In genomic region chr3:57420007-57420406, GRCh38 we compare ENCODE assay signal across 39 cellular contexts.
"Had no signal": no experiment of that assay in that cellular context is flagged by ENCODE, and none has a peak within 500 bp of the region (broad histone marks: within the 10 kb centered on the region; RNA-seq: fewer than 3 reads in every experiment).

No MANE protein-coding gene starts in this region.

- H3K27me3 Mint-ChIP-seq: activated naive CD8-positive, alpha-beta T cell treated with anti-CD3 and anti-CD28 coated beads for 36 hours; activated naive CD8-positive, alpha-beta T cell treated with anti-CD3 and anti-CD28 coated beads, Interleukin-2, amount 50 U/mL, for 24 hours had no signal

- H3K36me3 Mint-ChIP-seq: activated naive CD4-positive, alpha-beta T cell treated with anti-CD3 and anti-CD28 coated beads, Interleukin-2, amount 10 ng/mL, durations not matched to agents 7 days and 5 days; activated naive CD4-positive, alpha-beta T cell treated with anti-CD3 and anti-CD28 coated beads, Interleukin-2, amount 50 U/mL, for 24 hours; activated naive CD4-positive, alpha-beta T cell treated with anti-CD3 and anti-CD28 coated beads, Interleukin-2, amount 50 U/mL, for 72 hours; activated naive CD8-positive, alpha-beta T cell; activated naive CD8-positive, alpha-beta T cell treated with anti-CD3 and anti-CD28 coated beads for 36 hours; activated naive CD8-positive, alpha-beta T cell treated with anti-CD3 and anti-CD28 coated beads, Interleukin-2, amount 10 ng/mL, durations not matched to agents 7 days and 5 days; brain had no signal

- H3K4me1 Mint-ChIP-seq: activated naive CD4-positive, alpha-beta T cell treated with anti-CD3 and anti-CD28 coated beads, Interleukin-2, amount 10 ng/mL, durations not matched to agents 7 days and 5 days; activated naive CD4-positive, alpha-beta T cell treated with anti-CD3 and anti-CD28 coated beads, Interleukin-2, amount 50 U/mL, for 24 hours; activated naive CD8-positive, alpha-beta T cell treated with anti-CD3 and anti-CD28 coated beads for 36 hours; activated naive CD8-positive, alpha-beta T cell treated with anti-CD3 and anti-CD28 coated beads, Interleukin-2, amount 10 ng/mL, durations not matched to agents 7 days and 5 days; activated naive CD8-positive, alpha-beta T cell treated with anti-CD3 and anti-CD28 coated beads, Interleukin-2, amount 50 U/mL, for 24 hours; activated T-helper 17 cell treated with anti-CD3 and anti-CD28 coated beads, Interleukin-2, amount 50 U/mL, for 72 hours; brain; central memory CD8-positive, alpha-beta T cell had no signal

- H3K4me3 Mint-ChIP-seq: activated naive CD4-positive, alpha-beta T cell treated with anti-CD3 and anti-CD28 coated beads for 36 hours; activated naive CD4-positive, alpha-beta T cell treated with anti-CD3 and anti-CD28 coated beads, Interleukin-2, amount 10 ng/mL, durations not matched to agents 7 days and 5 days; activated naive CD4-positive, alpha-beta T cell treated with anti-CD3 and anti-CD28 coated beads, Interleukin-2, amount 50 U/mL, for 24 hours; activated naive CD8-positive, alpha-beta T cell; activated naive CD8-positive, alpha-beta T cell treated with anti-CD3 and anti-CD28 coated beads for 36 hours; activated naive CD8-positive, alpha-beta T cell treated with anti-CD3 and anti-CD28 coated beads, Interleukin-2, amount 10 ng/mL, durations not matched to agents 7 days and 5 days; activated naive CD8-positive, alpha-beta T cell treated with anti-CD3 and anti-CD28 coated beads, Interleukin-2, amount 50 U/mL, for 24 hours; activated T-cell treated with anti-CD3 and anti-CD28 coated beads, Interleukin-2, amount 50 U/mL, for 24 hours; activated T-cell treated with anti-CD3 and anti-CD28 coated beads, Interleukin-2, amount 50 U/mL, for 4 hours; activated T-cell treated with anti-CD3 and anti-CD28 coated beads, Interleukin-2, amount 50 U/mL, for 72 hours; activated T-helper 1 cell treated with anti-CD3 and anti-CD28 coated beads, Interleukin-12 subunit alpha, Interleukin-12 subunit beta, Interleukin-2, Interleukin-4 antibody, amounts not matched to agents 30 ng/mL and 10 ng/mL and 1 ng/mL, durations not matched to agents 14 hours and 24 hours and 36 hours; activated T-helper 17 cell treated with anti-CD3 and anti-CD28 coated beads, Interleukin-2, amount 50 U/mL, for 72 hours; brain; central memory CD8-positive, alpha-beta T cell had no signal

- H3K36me3 ChIP-seq: adrenal gland, ascending aorta, brain microvascular endothelial cell, breast epithelium, cardiac muscle cell had no signal

- H3K9me3 Mint-ChIP-seq: activated naive CD4-positive, alpha-beta T cell treated with anti-CD3 and anti-CD28 coated beads for 36 hours; activated naive CD4-positive, alpha-beta T cell treated with anti-CD3 and anti-CD28 coated beads, Interleukin-2, amount 10 ng/mL, durations not matched to agents 7 days and 5 days; activated naive CD4-positive, alpha-beta T cell treated with anti-CD3 and anti-CD28 coated beads, Interleukin-2, amount 50 U/mL, for 24 hours; activated naive CD4-positive, alpha-beta T cell treated with anti-CD3 and anti-CD28 coated beads, Interleukin-2, amount 50 U/mL, for 72 hours; activated naive CD8-positive, alpha-beta T cell treated with anti-CD3 and anti-CD28 coated beads for 36 hours; activated naive CD8-positive, alpha-beta T cell treated with anti-CD3 and anti-CD28 coated beads, Interleukin-2, amount 10 ng/mL, durations not matched to agents 7 days and 5 days; activated naive CD8-positive, alpha-beta T cell treated with anti-CD3 and anti-CD28 coated beads, Interleukin-2, amount 50 U/mL, for 24 hours; activated T-cell treated with anti-CD3 and anti-CD28 coated beads, Interleukin-2, amount 50 U/mL, for 24 hours; activated T-cell treated with anti-CD3 and anti-CD28 coated beads, Interleukin-2, amount 50 U/mL, for 4 hours; activated T-cell treated with anti-CD3 and anti-CD28 coated beads, Interleukin-2, amount 50 U/mL, for 72 hours; activated T-helper 1 cell treated with anti-CD3 and anti-CD28 coated beads, Interleukin-12 subunit alpha, Interleukin-12 subunit beta, Interleukin-2, Interleukin-4 antibody, amounts not matched to agents 30 ng/mL and 10 ng/mL and 1 ng/mL, durations not matched to agents 14 hours and 24 hours and 36 hours; activated T-helper 17 cell treated with anti-CD3 and anti-CD28 coated beads, Interleukin-2, amount 50 U/mL, for 72 hours; activated T-helper 2 cell treated with anti-CD3 and anti-CD28 coated beads, Interferon-gamma antibody, Interleukin-2, Interleukin-4, amounts not matched to agents 10 μg/mL and 5 μg/mL and 100 μg/mL, durations not matched to agents 14 hours and 24 hours and 36 hours; brain; central memory CD8-positive, alpha-beta T cell had no signal

- H3K9me3 ChIP-seq: adrenal gland, ascending aorta, body of pancreas, breast epithelium had no signal

- DNase-seq: activated effector memory CD4-positive, alpha-beta T cell treated with anti-CD3 and anti-CD28 coated beads, Interleukin-2, amount 50 U/mL, for 16 hours; activated effector memory CD4-positive, alpha-beta T cell treated with Interleukin-2 at 50 U/mL for 16 hours; activated gamma-delta T cell; activated gamma-delta T cell treated with Interleukin-2 at 50 U/mL for 16 hours; activated naive CD4-positive, alpha-beta T cell; activated naive CD4-positive, alpha-beta T cell treated with anti-CD3 and anti-CD28 coated beads for 36 hours; activated naive CD4-positive, alpha-beta T cell treated with anti-CD3 and anti-CD28 coated beads, Interleukin-2, amount 10 ng/mL, durations not matched to agents 7 days and 5 days; activated naive CD4-positive, alpha-beta T cell treated with anti-CD3 and anti-CD28 coated beads, Interleukin-2, amount 50 U/mL, for 16 hours; activated naive CD4-positive, alpha-beta T cell treated with Interleukin-2 at 50 U/mL for 16 hours; activated naive CD8-positive, alpha-beta T cell treated with anti-CD3 and anti-CD28 coated beads for 36 hours; activated naive CD8-positive, alpha-beta T cell treated with anti-CD3 and anti-CD28 coated beads, Interleukin-2, amount 10 ng/mL, durations not matched to agents 7 days and 5 days; activated naive CD8-positive, alpha-beta T cell treated with anti-CD3 and anti-CD28 coated beads, Interleukin-2, amount 50 U/mL, for 24 hours; activated T-cell treated with anti-CD3 and anti-CD28 coated beads, Interleukin-2, amount 50 U/mL, for 24 hours; activated T-cell treated with anti-CD3 and anti-CD28 coated beads, Interleukin-2, amount 50 U/mL, for 4 hours; activated T-cell treated with anti-CD3 and anti-CD28 coated beads, Interleukin-2, amount 50 U/mL, for 48 hours; activated T-cell treated with anti-CD3 and anti-CD28 coated beads, Interleukin-2, amount 50 U/mL, for 72 hours; adrenal gland; amniotic stem cell; amygdala; anterior cingulate cortex; aorta; body of pancreas; brain microvascular endothelial cell; caudate nucleus; central memory CD4-positive, alpha-beta T cell; cerebellar nuclear complex had no signal

- ATAC-seq: activated naive CD4-positive, alpha-beta T cell treated with anti-CD3 and anti-CD28 coated beads, Interleukin-2, amount 50 U/mL, for 72 hours; activated naive CD8-positive, alpha-beta T cell treated with anti-CD3 and anti-CD28 coated beads, Interleukin-2, amount 50 U/mL, for 24 hours; activated T-cell treated with anti-CD3 and anti-CD28 coated beads, Interleukin-2, amount 50 U/mL, for 4 hours; activated T-cell treated with anti-CD3 and anti-CD28 coated beads, Interleukin-2, amount 50 U/mL, for 72 hours; activated T-helper 17 cell treated with anti-CD3 and anti-CD28 coated beads, Interleukin-2, amount 50 U/mL, for 72 hours; body of pancreas had no signal

- H3K4me3 ChIP-seq: adrenal gland, ascending aorta, body of pancreas, breast epithelium, cardiac muscle cell had no signal

- H3K4me1 ChIP-seq: adrenal gland, ascending aorta, body of pancreas, breast epithelium had no signal

- FAIRE-seq: astrocyte, bronchial epithelial cell had no signal

- H3K27me3 ChIP-seq: adrenal gland, ascending aorta, body of pancreas, brain microvascular endothelial cell, breast epithelium, cardiac muscle cell had no signal

- H3K27ac Mint-ChIP-seq: activated naive CD4-positive, alpha-beta T cell treated with anti-CD3 and anti-CD28 coated beads for 36 hours; activated naive CD4-positive, alpha-beta T cell treated with anti-CD3 and anti-CD28 coated beads, Interleukin-2, amount 10 ng/mL, durations not matched to agents 7 days and 5 days; activated naive CD4-positive, alpha-beta T cell treated with anti-CD3 and anti-CD28 coated beads, Interleukin-2, amount 50 U/mL, for 24 hours; activated naive CD4-positive, alpha-beta T cell treated with anti-CD3 and anti-CD28 coated beads, Interleukin-2, amount 50 U/mL, for 72 hours; activated naive CD8-positive, alpha-beta T cell; activated naive CD8-positive, alpha-beta T cell treated with anti-CD3 and anti-CD28 coated beads for 36 hours; activated naive CD8-positive, alpha-beta T cell treated with anti-CD3 and anti-CD28 coated beads, Interleukin-2, amount 10 ng/mL, durations not matched to agents 7 days and 5 days; activated naive CD8-positive, alpha-beta T cell treated with anti-CD3 and anti-CD28 coated beads, Interleukin-2, amount 50 U/mL, for 24 hours; activated T-cell treated with anti-CD3 and anti-CD28 coated beads, Interleukin-2, amount 50 U/mL, for 24 hours; activated T-cell treated with anti-CD3 and anti-CD28 coated beads, Interleukin-2, amount 50 U/mL, for 72 hours; activated T-helper 1 cell treated with anti-CD3 and anti-CD28 coated beads, Interleukin-12 subunit alpha, Interleukin-12 subunit beta, Interleukin-2, Interleukin-4 antibody, amounts not matched to agents 30 ng/mL and 10 ng/mL and 1 ng/mL, durations not matched to agents 14 hours and 24 hours and 36 hours; activated T-helper 17 cell treated with anti-CD3 and anti-CD28 coated beads, Interleukin-2, amount 50 U/mL, for 72 hours; activated T-helper 2 cell treated with anti-CD3 and anti-CD28 coated beads, Interferon-gamma antibody, Interleukin-2, Interleukin-4, amounts not matched to agents 10 μg/mL and 5 μg/mL and 100 μg/mL, durations not matched to agents 14 hours and 24 hours and 36 hours; brain had no signal

- H3K27ac ChIP-seq: adrenal gland, ascending aorta, body of pancreas, brain microvascular endothelial cell, breast epithelium, cardiac muscle cell had no signal
